ENCODE assay signal across 9 cellular contexts in the genomic region with DNA sequence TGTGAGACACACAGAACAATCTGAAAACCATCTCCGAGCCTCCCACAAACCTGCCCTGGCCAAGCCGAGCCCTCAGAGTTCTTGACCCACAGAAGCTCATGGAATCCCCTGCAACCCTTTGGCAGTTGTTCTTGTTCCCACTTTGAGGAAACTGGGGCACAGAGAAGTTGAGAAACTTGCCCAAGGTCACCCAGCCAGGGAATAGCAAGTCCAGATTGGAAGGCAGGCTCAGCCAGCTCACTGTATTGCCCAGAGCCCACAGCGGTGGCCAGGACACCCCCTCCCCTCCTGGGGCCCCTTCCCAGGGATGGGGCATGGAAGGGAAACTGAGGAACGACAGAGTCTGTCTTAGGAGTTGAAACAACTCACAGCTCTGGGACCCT. TPM values are rescaled to one million over a fixed set of nuclear protein-coding genes. Genes with fewer than 3 reads are reported as not detected.
DNase-seq lines count a peak whose midpoint lies in the region; ATAC-seq and TF ChIP-seq lines count a peak whose summit lies in the region.
"Had no signal": no experiment of that assay in that cellular context is flagged by ENCODE, and none has a peak within 500 bp of the region (broad histone marks: within the 10 kb centered on the region; RNA-seq: fewer than 3 reads in every experiment).

No MANE protein-coding gene starts in this region.

- no peak for TF ChIP-seq CTCF in chondrocyte (IDR thresholded peaks at IDR 0.05)

- H3K4me1 Mint-ChIP-seq in stimulated activated naive CD8-positive, alpha-beta T cell treated with anti-CD3 and anti-CD28 coated beads, Interleukin-15, Interleukin-2, amounts not matched to agents 100 ng/mL and 50 ng/mL, for 24 hours (ENCODE audit: low read depth) = peaks cover 29% of the 10 kb centered on the region
- H3K4me1 Mint-ChIP-seq in chondrocyte (ENCODE audit: low read depth) = peaks cover 43% of the 10 kb centered on the region
- peaks cover 22 to 31% (median 29%) of the 10 kb centered on the region in 4 donors for H3K4me1 Mint-ChIP-seq in naive thymus-derived CD8-positive, alpha-beta T cell

- peaks cover 4% of the 10 kb centered on the region for H3K36me3 Mint-ChIP-seq in stimulated activated naive CD8-positive, alpha-beta T cell treated with anti-CD3 and anti-CD28 coated beads, Interleukin-15, Interleukin-2, amounts not matched to agents 100 ng/mL and 50 ng/mL, for 24 hours (ENCODE audit: low read depth)
- peaks cover 7% of the 10 kb centered on the region for H3K36me3 Mint-ChIP-seq in chondrocyte (ENCODE audit: low read depth)
- H3K36me3 Mint-ChIP-seq in naive thymus-derived CD8-positive, alpha-beta T cell = peaks cover 0 to 9% (median 0%) of the 10 kb centered on the region in 3 donors

- H3K27ac Mint-ChIP-seq in stimulated activated naive CD8-positive, alpha-beta T cell treated with anti-CD3 and anti-CD28 coated beads, Interleukin-15, Interleukin-2, amounts not matched to agents 100 ng/mL and 50 ng/mL, for 24 hours = no peak overlapping the region
- peak overlapping the region; percentile 94 for H3K27ac Mint-ChIP-seq in chondrocyte (ENCODE audit: unreplicated experiment)
- H3K27ac Mint-ChIP-seq in naive thymus-derived CD8-positive, alpha-beta T cell = peak overlapping the region in 4 of 10 donors; percentile 48 to 95 (median 68)

- POLR2A ChIA-PET in naive thymus-derived CD8-positive, alpha-beta T cell (lab: Charles Lee) = interaction anchor here (0.6 to 5.1 kb wide), 6 partner anchors 9 to 50 kb away, joined by 3 to 39 read pairs (median 25); a partner anchor contains a TSS

- H3K4me3 Mint-ChIP-seq in stimulated activated naive CD8-positive, alpha-beta T cell treated with anti-CD3 and anti-CD28 coated beads, Interleukin-15, Interleukin-2, amounts not matched to agents 100 ng/mL and 50 ng/mL, for 24 hours = peak overlapping the region; percentile 81
- H3K4me3 Mint-ChIP-seq in chondrocyte (ENCODE audit: unreplicated experiment) = peak overlapping the region; percentile 83
- H3K4me3 Mint-ChIP-seq in naive thymus-derived CD8-positive, alpha-beta T cell = peak overlapping the region in 7 of 10 donors; percentile 79 to 100 (median 84)

- H3K27me3 Mint-ChIP-seq in stimulated activated naive CD8-positive, alpha-beta T cell treated with anti-CD3 and anti-CD28 coated beads, Interleukin-15, Interleukin-2, amounts not matched to agents 100 ng/mL and 50 ng/mL, for 24 hours = no peaks in the 10 kb centered on the region
- H3K27me3 Mint-ChIP-seq in chondrocyte (ENCODE audit: low read depth) = no peaks in the 10 kb centered on the region
- H3K27me3 Mint-ChIP-seq in naive thymus-derived CD8-positive, alpha-beta T cell = no peaks in the 10 kb centered on the region
- H3K27me3 Mint-ChIP-seq: effector memory CD8-positive, alpha-beta T cell had no signal

- H3K9me3 Mint-ChIP-seq in stimulated activated naive CD8-positive, alpha-beta T cell treated with anti-CD3 and anti-CD28 coated beads, Interleukin-15, Interleukin-2, amounts not matched to agents 100 ng/mL and 50 ng/mL, for 24 hours = no peaks in the 10 kb centered on the region
- no peaks in the 10 kb centered on the region for H3K9me3 Mint-ChIP-seq in chondrocyte (ENCODE audit: low read depth)
- H3K9me3 Mint-ChIP-seq in naive thymus-derived CD8-positive, alpha-beta T cell = no peaks in the 10 kb centered on the region
- H3K9me3 Mint-ChIP-seq: effector memory CD8-positive, alpha-beta T cell had no signal

- no peak for ATAC-seq in stimulated activated naive CD8-positive, alpha-beta T cell treated with anti-CD3 and anti-CD28 coated beads, Interleukin-15, Interleukin-2, amounts not matched to agents 100 U/mL and 50 U/mL, for 24 hours
- ATAC-seq in naive thymus-derived CD8-positive, alpha-beta T cell = no peak
- no peak for ATAC-seq in HG03196 (IDR thresholded peaks at IDR 0.05; ENCODE audit: unreplicated experiment)
- ATAC-seq in GM21390 (IDR thresholded peaks at IDR 0.05; ENCODE audit: unreplicated experiment) = no peak
- ATAC-seq in HG03442 (IDR thresholded peaks at IDR 0.05; ENCODE audit: unreplicated experiment) = no peak
- ATAC-seq: effector memory CD8-positive, alpha-beta T cell had no signal

- no peak for DNase-seq in stimulated activated naive CD8-positive, alpha-beta T cell treated with anti-CD3 and anti-CD28 coated beads, Interleukin-15, Interleukin-2, amounts not matched to agents 100 U/mL and 50 U/mL, for 24 hours
- DNase-seq in chondrocyte (ENCODE audit: low spot score) (no peak), OCI-M2 (lab: John Stamatoyannopoulos, UW; ENCODE audit: unreplicated experiment) (no peak)
- DNase-seq in naive thymus-derived CD8-positive, alpha-beta T cell = no peak
- DNase-seq: effector memory CD8-positive, alpha-beta T cell had no signal

RNA-seq across cellular contexts. Expression of a gene that starts 1.8 kb away (rescaled TPM):
- 6.8 to 10.6 TPM (median 9.5 TPM) in 3 replicates for total RNA-seq in chondrocyte
- 1 to 10 TPM; 7.8 to 8.1 TPM for total RNA-seq in naive thymus-derived CD8-positive, alpha-beta T cell
- 1 to 10 TPM in 2 of 3 donors, under 1 TPM in 1; 0.30 to 1.5 (median 1.1) TPM for polyA plus RNA-seq in naive thymus-derived CD8-positive, alpha-beta T cell

RNA-seq across cellular contexts. Expression of a gene that starts 22.8 kb away (rescaled TPM):
- 71.2 to 91.5 TPM (median 75.7 TPM) in 3 replicates for total RNA-seq in chondrocyte
- total RNA-seq in naive thymus-derived CD8-positive, alpha-beta T cell = 10 to 100 TPM; 74.1 to 80.0 TPM
- polyA plus RNA-seq in naive thymus-derived CD8-positive, alpha-beta T cell = 100 to 1,000 TPM; 248 to 324 (median 278) TPM

RNA-seq across cellular contexts. Expression of a gene that starts 32.7 kb away (rescaled TPM):
- total RNA-seq in chondrocyte = 18.7 to 25.4 TPM (median 20.2 TPM) in 3 replicates
- 10 to 100 TPM; 83.3 to 85.1 TPM for total RNA-seq in naive thymus-derived CD8-positive, alpha-beta T cell
- 10 to 100 TPM in 2 of 3 donors, 1 to 10 TPM in 1; 6.4 to 15.5 (median 11.6) TPM for polyA plus RNA-seq in naive thymus-derived CD8-positive, alpha-beta T cell
